8 cellular contexts compared by ENCODE assay signal in genomic region chr19:54209058-54209747, GRCh38. TPM values are rescaled to one million over a fixed set of nuclear protein-coding genes. Genes with fewer than 3 reads are reported as not detected.
A peak's percentile ranks its signal among the peaks of the same experiment; 100 is the strongest.
DNase-seq lines count a peak whose midpoint lies in the region; ATAC-seq and TF ChIP-seq lines count a peak whose summit lies in the region.

No MANE protein-coding gene starts in this region.

- TF ChIP-seq EP300 in esophagus muscularis mucosa (IDR thresholded peaks at IDR 0.05): no peak

- no peaks in the 10 kb centered on the region for H3K9me3 ChIP-seq in PC-3 (ENCODE audit: low read length)
- H3K9me3 ChIP-seq in esophagus muscularis mucosa: no peaks in the 10 kb centered on the region
- no peaks in the 10 kb centered on the region for H3K9me3 ChIP-seq in trophoblast cell (ENCODE audit: insufficient read depth, low read depth, low read length)

- no peak overlapping the region for H4K12ac ChIP-seq in trophoblast cell (ENCODE audit: low read depth, low read length)

- no peak overlapping the region for H4K8ac ChIP-seq in trophoblast cell (ENCODE audit: low read depth, low read length)

- H2AFZ ChIP-seq in PC-3 (ENCODE audit: low read length): no peak overlapping the region
- no peak overlapping the region for H2AFZ ChIP-seq in trophoblast cell (ENCODE audit: insufficient read depth, low read length, poor library complexity)

- H3K14ac ChIP-seq in trophoblast cell (ENCODE audit: low read length): no peak overlapping the region

- no peak for TF ChIP-seq CTCF in PC-3 (conservative IDR thresholded peaks at IDR 0.05; ENCODE audit: low read depth, low read length)
- no peak for TF ChIP-seq CTCF in esophagus muscularis mucosa (IDR thresholded peaks at IDR 0.05)

- H2BK120ac ChIP-seq in trophoblast cell (ENCODE audit: insufficient read depth, low read length, poor library complexity): no peak overlapping the region

- H2BK5ac ChIP-seq in trophoblast cell (ENCODE audit: low read depth, low read length, poor library complexity): no peak overlapping the region

- intact Hi-C loops in PC-3 (cut with micrococcal nuclease): no loop called here
- intact Hi-C loops in esophagus muscularis mucosa (cut with DNase I): no loop called here

- H3K79me2 ChIP-seq in PC-3 (ENCODE audit: low read length) (peaks cover 56% of the 10 kb centered on the region), trophoblast cell (ENCODE audit: control insufficient read depth, insufficient read depth, low read length, poor library complexity) (peaks cover 2% of the 10 kb centered on the region)

- POLR2A ChIA-PET in PC-3 (lab: Charles Lee; ENCODE audit: unreplicated experiment): interaction anchor here (0.5 to 1.6 kb wide), 2 partner anchors 19 to 254 kb away, joined by 3 to 18 read pairs; partner anchors contain the start of genes LENG9, MBOAT7 and TSEN34

- H3F3A ChIP-seq in PC-3 (ENCODE audit: low read length, unreplicated experiment): peaks cover 31% of the 10 kb centered on the region

- peak; percentile 48 for ATAC-seq in PC-3

- WGBS in esophagus muscularis mucosa: 35% methylated on average over 4 of the region's 23 CpGs
- WGBS in trophoblast cell (ENCODE audit: extremely low coverage, insufficient coverage, insufficient read length): no CpG with 5 or more reads among the region's 23 CpGs

- no peak overlapping the region for H3K23ac ChIP-seq in trophoblast cell (ENCODE audit: low read length)

- DNase-seq in DMS53 treated with DMSO at 0.1 percent for 48 hours (lab: John Stamatoyannopoulos, UW; ENCODE audit: unreplicated experiment) (peak; percentile 7), PC-3 (peak; percentile 26), esophagus muscularis mucosa (ENCODE audit: extremely low spot score) (no peak), trophoblast cell (peak; percentile 48 to 59), GOT3 (lab: John Stamatoyannopoulos, UW) (no peak), NCI-H524 (lab: John Stamatoyannopoulos, UW) (no peak), foreskin melanocyte (no peak), NCI-H1417 treated with DMSO at 0.1 percent for 48 hours (lab: John Stamatoyannopoulos, UW) (no peak)

- no peaks in the 10 kb centered on the region for H3K9me2 ChIP-seq in PC-3 (replicated peaks; ENCODE audit: low read length)

- H3K4me2 ChIP-seq in PC-3 (ENCODE audit: low read length) (peak overlapping the region; percentile 32), trophoblast cell (ENCODE audit: low read length) (no peak overlapping the region)

- TF ChIP-seq POLR2A in esophagus muscularis mucosa (IDR thresholded peaks at IDR 0.05; ENCODE audit: low read depth): no peak

- H3K9ac ChIP-seq in PC-3 (ENCODE audit: low read length): no peak overlapping the region
- no peak overlapping the region for H3K9ac ChIP-seq in trophoblast cell (ENCODE audit: low read length)

- H3K27ac ChIP-seq in PC-3 (ENCODE audit: low read length) (peak overlapping the region; percentile 72), esophagus muscularis mucosa (replicated peaks in 1 of 4) (peak overlapping the region; percentile 70 to 79 (median 76)), trophoblast cell (ENCODE audit: low read depth, low read length) (no peak overlapping the region)

- no peak overlapping the region for H4K91ac ChIP-seq in trophoblast cell (ENCODE audit: low read depth, low read length)

- H3K27me3 ChIP-seq in PC-3 (ENCODE audit: low read length) (no peaks in the 10 kb centered on the region), esophagus muscularis mucosa (no peaks in the 10 kb centered on the region), trophoblast cell (ENCODE audit: insufficient read depth, low read length) (no peaks in the 10 kb centered on the region)

- H3K36me3 ChIP-seq in PC-3 (ENCODE audit: low read depth, low read length): peaks cover 48% of the 10 kb centered on the region
- peaks cover 25 to 49% (median 43%) of the 10 kb centered on the region in 4 donors for H3K36me3 ChIP-seq in esophagus muscularis mucosa
- H3K36me3 ChIP-seq in trophoblast cell (ENCODE audit: control insufficient read depth in 1 of 2, insufficient read depth in 2 of 2, low read length in 2 of 2): peaks cover 42 to 61% of the 10 kb centered on the region in 2 experiments

- H3K4me1 ChIP-seq in PC-3 (ENCODE audit: insufficient read depth, low read length): peaks cover 43% of the 10 kb centered on the region
- H3K4me1 ChIP-seq in esophagus muscularis mucosa: peaks cover 55 to 63% (median 63%) of the 10 kb centered on the region in 4 donors
- H3K4me1 ChIP-seq in trophoblast cell (ENCODE audit: control insufficient read depth in 1 of 2, insufficient read depth in 2 of 2, low read length in 2 of 2): peaks cover 13 to 21% of the 10 kb centered on the region in 2 experiments

- BruUV-seq in PC-3 (replicated peaks; lab: Mats Ljungman, UMichigan): no TSS peak

- H2BK12ac ChIP-seq in trophoblast cell (ENCODE audit: low read length): no peak overlapping the region

- H3K4me3 ChIP-seq in PC-3 (ENCODE audit: low read length) (no peak overlapping the region), esophagus muscularis mucosa (no peak overlapping the region), trophoblast cell (ENCODE audit: low read depth, low read length) (no peak overlapping the region)

- no peak overlapping the region for H3K4ac ChIP-seq in trophoblast cell (ENCODE audit: low read depth, low read length)

- peaks cover 67% of the 10 kb centered on the region for H4K20me1 ChIP-seq in PC-3 (ENCODE audit: low read length)

- CTCF ChIA-PET in PC-3 (lab: Charles Lee): interaction anchor here (0.6 kb wide), 1 partner anchor 184 kb away, joined by 6 read pairs; no protein-coding TSS in a partner anchor

- no peaks in the 10 kb centered on the region for H3K79me1 ChIP-seq in trophoblast cell (ENCODE audit: low read length)

- no peak overlapping the region for H2AK5ac ChIP-seq in trophoblast cell (ENCODE audit: low read length)

- no peak overlapping the region for H3K18ac ChIP-seq in trophoblast cell (ENCODE audit: low read length)

RNA-seq across cellular contexts. Expression of gene RPS9, which starts 8.5 kb away (rescaled TPM):
- total RNA-seq in PC-3 (2014; rRNA removed) (3,477 and 3,621 TPM in 2 replicates), esophagus muscularis mucosa (1,000 to 10,000 TPM; 1,410 to 2,465 (median 1,750) TPM)
- 1,462 and 1,531 TPM in 2 replicates for polyA plus RNA-seq in trophoblast cell (2013)

RNA-seq across cellular contexts. Expression of gene LILRB3, which starts 13.6 kb away (rescaled TPM):
- total RNA-seq in PC-3 (2014; rRNA removed) (not detected in 2 replicates), esophagus muscularis mucosa (10 to 100 TPM in 2 of 4 donors, 1 to 10 TPM in 2; 9.1 to 36.1 (median 11.3) TPM)
- 0.33 and 0.50 TPM in 2 replicates for polyA plus RNA-seq in trophoblast cell (2013)

RNA-seq across cellular contexts. Expression of gene TSEN34, which starts 18.1 kb away (rescaled TPM):
- total RNA-seq in PC-3 (2014; rRNA removed) (122 and 173 TPM in 2 replicates), esophagus muscularis mucosa (100 to 1,000 TPM in 1 of 4 donors, 10 to 100 TPM in 3; 49.4 to 103 (median 86.8) TPM)
- polyA plus RNA-seq in trophoblast cell (2013): 73.3 and 75.2 TPM in 2 replicates

RNA-seq across cellular contexts. Expression of gene MBOAT7, which starts 19.8 kb away (rescaled TPM):
- total RNA-seq in PC-3 (2014; rRNA removed) (231 and 261 TPM in 2 replicates), esophagus muscularis mucosa (10 to 100 TPM; 40.3 to 83.2 (median 59.4) TPM)
- polyA plus RNA-seq in trophoblast cell (2013): 289 and 304 TPM in 2 replicates

RNA-seq across cellular contexts. Expression of gene LILRA6, which starts 33.4 kb away (rescaled TPM):
- total RNA-seq in PC-3 (2014; rRNA removed) (not detected in 2 replicates), esophagus muscularis mucosa (1 to 10 TPM in 3 of 4 donors, under 1 TPM in 1; 0.86 to 2.9 (median 2.6) TPM)
- 0.08 and 0.14 TPM in 2 replicates for polyA plus RNA-seq in trophoblast cell (2013)

Comparison
In these comparisons a context has a peak if more than half of its experiments do, and no peak if none do; other contexts are left out.
1. DNase-seq: peak in DMS53 treated with DMSO at 0.1 percent for 48 hours (single experiment), PC-3 (single experiment) and trophoblast cell (2 of 2); none in esophagus muscularis mucosa (single experiment), GOT3 (single experiment), NCI-H524 (0 of 2), foreskin melanocyte (single experiment) and NCI-H1417 treated with DMSO at 0.1 percent for 48 hours (single experiment).
2. RNA of gene LILRB3, which starts 13.6 kb away (total RNA-seq): 9.1 to 36.1 TPM in esophagus muscularis mucosa; not detected in PC-3; every median in the first group is over 10 times any median in the second.